Comparison of ENCODE assay signal across 9 cellular contexts in genomic region chr1:152110365-152110859, GRCh38. TPM values are rescaled to one million over a fixed set of nuclear protein-coding genes. Genes with fewer than 3 reads are reported as not detected.
A peak's percentile ranks its signal among the peaks of the same experiment; 100 is the strongest.
DNase-seq lines count a peak whose midpoint lies in the region; ATAC-seq and TF ChIP-seq lines count a peak whose summit lies in the region.
"Had no signal": no experiment of that assay in that cellular context is flagged by ENCODE, and none has a peak within 500 bp of the region (broad histone marks: within the 10 kb centered on the region; RNA-seq: fewer than 3 reads in every experiment).

No MANE protein-coding gene starts in this region.

- 0 out of 22 replicates have a peak overlapping the region, but pooled peaks of 1 of the 11 experiments have one; percentile 19 for H3K9ac ChIP-seq in BLaER1 treated with 17β-estradiol and CSF1 and Interleukin-3, amounts not matched to agents 10 nM and 100 nM
- no peak overlapping the region for H3K9ac ChIP-seq in rectal smooth muscle tissue (ENCODE audit: low read length)

- H3K4me3 ChIP-seq in BLaER1 treated with 17β-estradiol and CSF1 and Interleukin-3, amounts not matched to agents 10 nM and 100 nM = peak overlapping the region; percentile 42 to 68 (median 58)
- H3K4me3 ChIP-seq in rectal smooth muscle tissue (ENCODE audit: low read length) = peak overlapping the region; percentile 67

- peak; percentile 15 for ATAC-seq in WTC11
- ATAC-seq in foreskin keratinocyte = peak; percentile 44
- no peak for ATAC-seq in HG02870 (IDR thresholded peaks at IDR 0.05; ENCODE audit: unreplicated experiment)
- ATAC-seq in GM21423 (IDR thresholded peaks at IDR 0.05; ENCODE audit: unreplicated experiment) = no peak

- H3K4me2 ChIP-seq in BLaER1 treated with 17β-estradiol and CSF1 and Interleukin-3, amounts not matched to agents 10 nM and 100 nM = peak overlapping the region; percentile 63 to 98 (median 88)

- H3K9me3 Mint-ChIP-seq in WTC11 = peaks cover 5% of the 10 kb centered on the region
- H3K9me3 Mint-ChIP-seq: IgD-negative memory B cell had no signal

- no peaks in the 10 kb centered on the region for H3K36me3 ChIP-seq in BLaER1 treated with 17β-estradiol and CSF1 and Interleukin-3, amounts not matched to agents 10 nM and 100 nM
- H3K36me3 ChIP-seq in rectal smooth muscle tissue (ENCODE audit: control insufficient read depth, insufficient read depth, low read length) = no peaks in the 10 kb centered on the region

- peaks cover 84 to 97% (median 90%) of the 10 kb centered on the region in 11 experiments for H3K27me3 ChIP-seq in BLaER1 treated with 17β-estradiol and CSF1 and Interleukin-3, amounts not matched to agents 10 nM and 100 nM
- H3K27me3 ChIP-seq in foreskin keratinocyte (peaks cover 85% of the 10 kb centered on the region), rectal smooth muscle tissue (ENCODE audit: control insufficient read depth, insufficient read depth, low read length) (peaks cover 59% of the 10 kb centered on the region)

- POLR2A ChIA-PET in WTC11 (lab: Charles Lee) = interaction anchor here (0.9 kb wide), 1 partner anchor 57 kb away, joined by 3 read pairs; no protein-coding TSS in a partner anchor

- H4K20me1 ChIP-seq in BLaER1 treated with 17β-estradiol and CSF1 and Interleukin-3, amounts not matched to agents 10 nM and 100 nM = no peaks in the 10 kb centered on the region

- H3K9me3 ChIP-seq in BLaER1 treated with 17β-estradiol and CSF1 and Interleukin-3, amounts not matched to agents 10 nM and 100 nM (replicated peaks in 1 of 11) = peaks cover 35 to 67% (median 58%) of the 10 kb centered on the region in 11 experiments

- H3K4me1 ChIP-seq in BLaER1 treated with 17β-estradiol and CSF1 and Interleukin-3, amounts not matched to agents 10 nM and 100 nM = peaks cover 23 to 36% (median 33%) of the 10 kb centered on the region in 10 experiments
- H3K4me1 ChIP-seq in foreskin keratinocyte = no peaks in the 10 kb centered on the region
- peaks cover 15% of the 10 kb centered on the region for H3K4me1 ChIP-seq in rectal smooth muscle tissue (ENCODE audit: control insufficient read depth, insufficient read depth, low read length)

- H3K27ac Mint-ChIP-seq in WTC11 = no peak overlapping the region
- H3K27ac Mint-ChIP-seq: IgD-negative memory B cell had no signal

- H3K4me3 Mint-ChIP-seq in WTC11 = no peak overlapping the region
- H3K4me3 Mint-ChIP-seq: IgD-negative memory B cell had no signal

- peaks cover 7% of the 10 kb centered on the region; the same call in 1 of the 2 replicates for H3K36me3 Mint-ChIP-seq in WTC11
- H3K36me3 Mint-ChIP-seq: IgD-negative memory B cell had no signal

- H3K27ac ChIP-seq in BLaER1 treated with 17β-estradiol and CSF1 and Interleukin-3, amounts not matched to agents 10 nM and 100 nM = no peak overlapping the region
- H3K27ac ChIP-seq in foreskin keratinocyte (no peak overlapping the region), rectal smooth muscle tissue (ENCODE audit: low read depth, low read length) (no peak overlapping the region)

- H3K4me1 Mint-ChIP-seq in WTC11 = no peaks in the 10 kb centered on the region; the same call in 1 of the 2 replicates

- peak; percentile 12 for DNase-seq in HuH-7.5 (ENCODE audit: low spot score)
- DNase-seq in WTC11 (ENCODE audit: low spot score) = peak; percentile 37
- DNase-seq in foreskin keratinocyte = peak; percentile 52 to 75
- DNase-seq in GM20000 (ENCODE audit: low spot score) = no peak

- CTCF ChIA-PET in WTC11 (lab: Charles Lee) = interaction anchor here (0.9 to 5.8 kb wide), 9 partner anchors 23 to 109 kb away, joined by 3 to 41 read pairs (median 5); no protein-coding TSS in a partner anchor

- no peak for TF ChIP-seq CTCF in WTC11 (IDR thresholded peaks at IDR 0.05)
- TF ChIP-seq CTCF in foreskin keratinocyte (conservative IDR thresholded peaks at IDR 0.05) = no peak
- TF ChIP-seq CTCF in GM20000 (IDR thresholded peaks at IDR 0.05; ENCODE audit: extremely low read depth, missing control alignments) = no peak

- no peaks in the 10 kb centered on the region for H3K27me3 Mint-ChIP-seq in WTC11 (ENCODE audit: low read depth)

TF ChIP-seq in WTC11, 78 proteins besides CTCF, POLR2A, EP300 and RAD21 (continues in another document):
- no peak for TF ChIP-seq ARID4B (CRISPR knock-in tag; IDR thresholded peaks at IDR 0.05; ENCODE audit: borderline replicate concordance)
- TF ChIP-seq NR2C2 (CRISPR knock-in tag; IDR thresholded peaks at IDR 0.05) = no peak
- TF ChIP-seq ZNF263 (CRISPR knock-in tag; IDR thresholded peaks at IDR 0.05; ENCODE audit: low read depth) = peak; percentile 74; the same call in 1 of the 2 replicates
- TF ChIP-seq MAX (CRISPR knock-in tag; IDR thresholded peaks at IDR 0.05) = no peak
- TF ChIP-seq, protein P1, sequence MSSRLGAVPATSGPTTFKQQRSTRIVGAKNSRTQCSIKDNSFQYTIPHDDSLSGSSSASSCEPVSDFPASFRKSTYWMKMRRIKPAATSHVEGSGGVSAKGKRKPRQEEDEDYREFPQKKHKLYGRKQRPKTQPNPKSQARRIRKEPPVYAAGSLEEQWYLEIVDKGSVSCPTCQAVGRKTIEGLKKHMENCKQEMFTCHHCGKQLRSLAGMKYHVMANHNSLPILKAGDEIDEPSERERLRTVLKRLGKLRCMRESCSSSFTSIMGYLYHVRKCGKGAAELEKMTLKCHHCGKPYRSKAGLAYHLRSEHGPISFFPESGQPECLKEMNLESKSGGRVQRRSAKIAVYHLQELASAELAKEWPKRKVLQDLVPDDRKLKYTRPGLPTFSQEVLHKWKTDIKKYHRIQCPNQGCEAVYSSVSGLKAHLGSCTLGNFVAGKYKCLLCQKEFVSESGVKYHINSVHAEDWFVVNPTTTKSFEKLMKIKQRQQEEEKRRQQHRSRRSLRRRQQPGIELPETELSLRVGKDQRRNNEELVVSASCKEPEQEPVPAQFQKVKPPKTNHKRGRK (CRISPR knock-in tag; IDR thresholded peaks at IDR 0.05; ENCODE audit: borderline replicate concordance) = 0 out of 2 replicates have a peak, but pooled peaks have one; percentile 24
- TF ChIP-seq, protein P2, sequence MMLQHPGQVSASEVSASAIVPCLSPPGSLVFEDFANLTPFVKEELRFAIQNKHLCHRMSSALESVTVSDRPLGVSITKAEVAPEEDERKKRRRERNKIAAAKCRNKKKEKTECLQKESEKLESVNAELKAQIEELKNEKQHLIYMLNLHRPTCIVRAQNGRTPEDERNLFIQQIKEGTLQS (CRISPR knock-in tag; conservative IDR thresholded peaks at IDR 0.05) = no peak
- TF ChIP-seq, protein P3, sequence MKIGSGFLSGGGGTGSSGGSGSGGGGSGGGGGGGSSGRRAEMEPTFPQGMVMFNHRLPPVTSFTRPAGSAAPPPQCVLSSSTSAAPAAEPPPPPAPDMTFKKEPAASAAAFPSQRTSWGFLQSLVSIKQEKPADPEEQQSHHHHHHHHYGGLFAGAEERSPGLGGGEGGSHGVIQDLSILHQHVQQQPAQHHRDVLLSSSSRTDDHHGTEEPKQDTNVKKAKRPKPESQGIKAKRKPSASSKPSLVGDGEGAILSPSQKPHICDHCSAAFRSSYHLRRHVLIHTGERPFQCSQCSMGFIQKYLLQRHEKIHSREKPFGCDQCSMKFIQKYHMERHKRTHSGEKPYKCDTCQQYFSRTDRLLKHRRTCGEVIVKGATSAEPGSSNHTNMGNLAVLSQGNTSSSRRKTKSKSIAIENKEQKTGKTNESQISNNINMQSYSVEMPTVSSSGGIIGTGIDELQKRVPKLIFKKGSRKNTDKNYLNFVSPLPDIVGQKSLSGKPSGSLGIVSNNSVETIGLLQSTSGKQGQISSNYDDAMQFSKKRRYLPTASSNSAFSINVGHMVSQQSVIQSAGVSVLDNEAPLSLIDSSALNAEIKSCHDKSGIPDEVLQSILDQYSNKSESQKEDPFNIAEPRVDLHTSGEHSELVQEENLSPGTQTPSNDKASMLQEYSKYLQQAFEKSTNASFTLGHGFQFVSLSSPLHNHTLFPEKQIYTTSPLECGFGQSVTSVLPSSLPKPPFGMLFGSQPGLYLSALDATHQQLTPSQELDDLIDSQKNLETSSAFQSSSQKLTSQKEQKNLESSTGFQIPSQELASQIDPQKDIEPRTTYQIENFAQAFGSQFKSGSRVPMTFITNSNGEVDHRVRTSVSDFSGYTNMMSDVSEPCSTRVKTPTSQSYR (CRISPR knock-in tag; IDR thresholded peaks at IDR 0.05) = no peak

RNA-seq across cellular contexts. Expression of gene TCHH, which starts 4.8 kb away (rescaled TPM):
- total RNA-seq in WTC11 (2021) = 0.02 to 0.05 TPM (median 0.04 TPM) in 3 replicates
- total RNA-seq in foreskin keratinocyte = 0.10 and 0.11 TPM in 2 replicates
- polyA plus RNA-seq in foreskin keratinocyte = 0.03 and 0.04 TPM in 2 replicates
- polyA plus RNA-seq: IgD-negative memory B cell had no signal

RNA-seq across cellular contexts. Expression of gene TCHHL1, which starts 21.5 kb away (rescaled TPM):
- total RNA-seq in WTC11 (2021) (not detected in 3 replicates), foreskin keratinocyte (not detected in 2 replicates)
- polyA plus RNA-seq in foreskin keratinocyte = not detected in 2 replicates
- polyA plus RNA-seq: IgD-negative memory B cell had no signal

RNA-seq across cellular contexts. Expression of gene RPTN, which starts 48.6 kb away (rescaled TPM):
- total RNA-seq in WTC11 (2021) = not detected in 3 replicates
- total RNA-seq in foreskin keratinocyte = 0.04 and 0.07 TPM in 2 replicates
- polyA plus RNA-seq in foreskin keratinocyte = not detected in 2 replicates
- polyA plus RNA-seq: IgD-negative memory B cell had no signal

Comparison
In these comparisons a context has a peak if more than half of its experiments do, and no peak if none do; other contexts are left out.
1. ATAC-seq: peak in WTC11 (single experiment) and foreskin keratinocyte (single experiment); none in HG02870 (single experiment) and GM21423 (single experiment).